1 cellular context compared by ENCODE assay signal in the genomic region with DNA sequence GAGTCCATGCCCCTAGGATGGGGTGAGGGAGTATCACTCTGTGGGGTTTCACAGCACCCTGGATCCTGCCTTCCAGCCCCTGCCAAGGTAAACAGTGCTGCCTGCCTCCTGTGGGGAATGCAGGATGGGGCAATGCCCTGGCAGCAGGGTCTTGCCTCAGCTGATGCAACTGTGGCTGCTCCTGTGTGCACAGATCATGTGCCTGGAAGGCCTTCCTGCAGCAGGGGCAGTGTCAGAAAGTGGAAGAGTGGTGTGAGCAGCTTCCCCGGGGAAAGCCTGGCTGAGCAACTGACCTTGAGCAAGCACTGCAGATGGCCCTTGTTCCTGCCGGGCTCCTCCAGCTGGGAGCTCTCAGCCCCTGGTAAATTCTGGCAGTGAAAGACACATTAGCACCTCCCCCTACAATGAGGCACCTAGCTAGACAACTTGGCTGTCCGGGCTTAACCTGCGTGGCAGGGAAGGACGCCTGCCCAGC.
TF ChIP-seq lines count a peak whose summit lies in the region.

No MANE protein-coding gene starts in this region.

TF ChIP-seq in HepG2, 621 proteins besides CTCF, POLR2A, EP300 and RAD21 (continued from another document and continues in another):
- TF ChIP-seq HIC2 (CRISPR knock-in tag; IDR thresholded peaks at IDR 0.05; ENCODE audit: low read depth) (peak; percentile 98), ZNF142 (CRISPR knock-in tag; IDR thresholded peaks at IDR 0.05) (no peak), ZNF780A (CRISPR knock-in tag; IDR thresholded peaks at IDR 0.05) (peak; percentile 75; the same call in 1 of the 2 replicates), ZNF230 (CRISPR knock-in tag; IDR thresholded peaks at IDR 0.05) (no peak), KLF6 (CRISPR knock-in tag; IDR thresholded peaks at IDR 0.05) (peak; percentile 91), ZNF782 (CRISPR knock-in tag; IDR thresholded peaks at IDR 0.05; ENCODE audit: borderline replicate concordance) (peak; percentile 71; the same call in 1 of the 2 replicates), ZNF615 (CRISPR knock-in tag; IDR thresholded peaks at IDR 0.05; ENCODE audit: borderline replicate concordance) (no peak), ZNF816 (CRISPR knock-in tag; IDR thresholded peaks at IDR 0.05; ENCODE audit: borderline replicate concordance) (no peak), MXI1 (IDR thresholded peaks at IDR 0.05; ENCODE audit: borderline replicate concordance, low read depth, low read length) (peak; percentile 32; the same call in 1 of the 3 replicates), TSC22D2 (CRISPR knock-in tag; IDR thresholded peaks at IDR 0.05; ENCODE audit: borderline replicate concordance) (peak; percentile 63; the same call in 1 of the 2 replicates), FOXA3 (CRISPR knock-in tag; IDR thresholded peaks at IDR 0.05) (peak; percentile 86), ZNF337 (CRISPR knock-in tag; IDR thresholded peaks at IDR 0.05; ENCODE audit: borderline replicate concordance, low read depth) (no peak), EZH2 (conservative IDR thresholded peaks at IDR 0.05; ENCODE audit: low read depth, low read length) (no peak), TMF1 (CRISPR knock-in tag; IDR thresholded peaks at IDR 0.05; ENCODE audit: low read depth) (no peak), ZNF264 (CRISPR knock-in tag; IDR thresholded peaks at IDR 0.05) (no peak), CEBPG (CRISPR knock-in tag; IDR thresholded peaks at IDR 0.05) (peak; percentile 96), ZHX1 (CRISPR knock-in tag; IDR thresholded peaks at IDR 0.05; ENCODE audit: low read depth) (peak; percentile 70; the same call in 1 of the 2 replicates), TCF12 (IDR thresholded peaks at IDR 0.05) (no peak), TCF12 (CRISPR knock-in tag; IDR thresholded peaks at IDR 0.05) (no peak), SAP130 (CRISPR knock-in tag; IDR thresholded peaks at IDR 0.05; ENCODE audit: low read depth) (peak; percentile 68), ETV6 (CRISPR knock-in tag; conservative IDR thresholded peaks at IDR 0.05) (no peak), IKZF5 (CRISPR knock-in tag; IDR thresholded peaks at IDR 0.05) (peak; percentile 78), ZNF383 (CRISPR knock-in tag; IDR thresholded peaks at IDR 0.05; ENCODE audit: borderline replicate concordance) (no peak), ZNF784 (CRISPR knock-in tag; IDR thresholded peaks at IDR 0.05; ENCODE audit: borderline replicate concordance) (no peak), THAP11 (CRISPR knock-in tag; IDR thresholded peaks at IDR 0.05) (peak; percentile 77), FUBP1 (CRISPR knock-in tag; IDR thresholded peaks at IDR 0.05; ENCODE audit: borderline replicate concordance) (0 out of 2 replicates have a peak, but pooled peaks have one; percentile 50), ZNF781 (CRISPR knock-in tag; IDR thresholded peaks at IDR 0.05; ENCODE audit: borderline replicate concordance, not compliant biosample characterization) (peak; percentile 44), ZNF790 (CRISPR knock-in tag; IDR thresholded peaks at IDR 0.05; ENCODE audit: borderline replicate concordance) (no peak), ZNF20 (CRISPR knock-in tag; IDR thresholded peaks at IDR 0.05) (no peak)
- TF ChIP-seq, protein P1, sequence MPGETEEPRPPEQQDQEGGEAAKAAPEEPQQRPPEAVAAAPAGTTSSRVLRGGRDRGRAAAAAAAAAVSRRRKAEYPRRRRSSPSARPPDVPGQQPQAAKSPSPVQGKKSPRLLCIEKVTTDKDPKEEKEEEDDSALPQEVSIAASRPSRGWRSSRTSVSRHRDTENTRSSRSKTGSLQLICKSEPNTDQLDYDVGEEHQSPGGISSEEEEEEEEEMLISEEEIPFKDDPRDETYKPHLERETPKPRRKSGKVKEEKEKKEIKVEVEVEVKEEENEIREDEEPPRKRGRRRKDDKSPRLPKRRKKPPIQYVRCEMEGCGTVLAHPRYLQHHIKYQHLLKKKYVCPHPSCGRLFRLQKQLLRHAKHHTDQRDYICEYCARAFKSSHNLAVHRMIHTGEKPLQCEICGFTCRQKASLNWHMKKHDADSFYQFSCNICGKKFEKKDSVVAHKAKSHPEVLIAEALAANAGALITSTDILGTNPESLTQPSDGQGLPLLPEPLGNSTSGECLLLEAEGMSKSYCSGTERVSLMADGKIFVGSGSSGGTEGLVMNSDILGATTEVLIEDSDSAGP (CRISPR knock-in tag; IDR thresholded peaks at IDR 0.05; ENCODE audit: borderline replicate concordance) = peak; percentile 66; the same call in 1 of the 2 replicates
- TF ChIP-seq, protein P2, sequence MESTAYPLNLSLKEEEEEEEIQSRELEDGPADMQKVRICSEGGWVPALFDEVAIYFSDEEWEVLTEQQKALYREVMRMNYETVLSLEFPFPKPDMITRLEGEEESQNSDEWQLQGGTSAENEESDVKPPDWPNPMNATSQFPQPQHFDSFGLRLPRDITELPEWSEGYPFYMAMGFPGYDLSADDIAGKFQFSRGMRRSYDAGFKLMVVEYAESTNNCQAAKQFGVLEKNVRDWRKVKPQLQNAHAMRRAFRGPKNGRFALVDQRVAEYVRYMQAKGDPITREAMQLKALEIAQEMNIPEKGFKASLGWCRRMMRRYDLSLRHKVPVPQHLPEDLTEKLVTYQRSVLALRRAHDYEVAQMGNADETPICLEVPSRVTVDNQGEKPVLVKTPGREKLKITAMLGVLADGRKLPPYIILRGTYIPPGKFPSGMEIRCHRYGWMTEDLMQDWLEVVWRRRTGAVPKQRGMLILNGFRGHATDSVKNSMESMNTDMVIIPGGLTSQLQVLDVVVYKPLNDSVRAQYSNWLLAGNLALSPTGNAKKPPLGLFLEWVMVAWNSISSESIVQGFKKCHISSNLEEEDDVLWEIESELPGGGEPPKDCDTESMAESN (CRISPR knock-in tag; conservative IDR thresholded peaks at IDR 0.05) = peak; percentile 68; the same call in 1 of the 2 replicates
- TF ChIP-seq, protein P3, sequence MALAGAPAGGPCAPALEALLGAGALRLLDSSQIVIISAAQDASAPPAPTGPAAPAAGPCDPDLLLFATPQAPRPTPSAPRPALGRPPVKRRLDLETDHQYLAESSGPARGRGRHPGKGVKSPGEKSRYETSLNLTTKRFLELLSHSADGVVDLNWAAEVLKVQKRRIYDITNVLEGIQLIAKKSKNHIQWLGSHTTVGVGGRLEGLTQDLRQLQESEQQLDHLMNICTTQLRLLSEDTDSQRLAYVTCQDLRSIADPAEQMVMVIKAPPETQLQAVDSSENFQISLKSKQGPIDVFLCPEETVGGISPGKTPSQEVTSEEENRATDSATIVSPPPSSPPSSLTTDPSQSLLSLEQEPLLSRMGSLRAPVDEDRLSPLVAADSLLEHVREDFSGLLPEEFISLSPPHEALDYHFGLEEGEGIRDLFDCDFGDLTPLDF (CRISPR knock-in tag; IDR thresholded peaks at IDR 0.05) = no peak
- TF ChIP-seq, protein P4, sequence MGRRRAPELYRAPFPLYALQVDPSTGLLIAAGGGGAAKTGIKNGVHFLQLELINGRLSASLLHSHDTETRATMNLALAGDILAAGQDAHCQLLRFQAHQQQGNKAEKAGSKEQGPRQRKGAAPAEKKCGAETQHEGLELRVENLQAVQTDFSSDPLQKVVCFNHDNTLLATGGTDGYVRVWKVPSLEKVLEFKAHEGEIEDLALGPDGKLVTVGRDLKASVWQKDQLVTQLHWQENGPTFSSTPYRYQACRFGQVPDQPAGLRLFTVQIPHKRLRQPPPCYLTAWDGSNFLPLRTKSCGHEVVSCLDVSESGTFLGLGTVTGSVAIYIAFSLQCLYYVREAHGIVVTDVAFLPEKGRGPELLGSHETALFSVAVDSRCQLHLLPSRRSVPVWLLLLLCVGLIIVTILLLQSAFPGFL (CRISPR knock-in tag; IDR thresholded peaks at IDR 0.05) = no peak
